Comparison of ENCODE assay signal across 8 cellular contexts in genomic region chr4:74109116-74109791, GRCh38. TPM values are rescaled to one million over a fixed set of nuclear protein-coding genes. Genes with fewer than 3 reads are reported as not detected.
DNase-seq lines count a peak whose midpoint lies in the region; ATAC-seq and TF ChIP-seq lines count a peak whose summit lies in the region.

No MANE protein-coding gene starts in this region.

- peak; percentile 96 for DNase-seq in LHCN-M2 (ENCODE audit: low read depth)
- DNase-seq in MCF 10A (ENCODE audit: unreplicated experiment), result peak; percentile 96
- peak; percentile 93 for DNase-seq in kidney glomerular epithelial cell (lab: John Stamatoyannopoulos, UW)
- peak; percentile 36 to 47 for DNase-seq in thyroid gland
- no peak for DNase-seq in medulla oblongata (ENCODE audit: extremely low spot score)
- DNase-seq in Karpas-422, result no peak
- DNase-seq in SKM-1 (lab: John Stamatoyannopoulos, UW; ENCODE audit: unreplicated experiment), result no peak

- no peak overlapping the region for H3K4me2 ChIP-seq in Karpas-422 (ENCODE audit: low read depth, low read length, poor library complexity, severe bottlenecking)

- TF ChIP-seq POLR2A in thyroid gland (IDR thresholded peaks at IDR 0.05), result no peak

- ATAC-seq in HG02571 (IDR thresholded peaks at IDR 0.05; ENCODE audit: unreplicated experiment), result no peak

- H3K9ac ChIP-seq in Karpas-422 (ENCODE audit: low read length), result no peak overlapping the region

- no peaks in the 10 kb centered on the region for H3K9me3 ChIP-seq in thyroid gland
- no peaks in the 10 kb centered on the region for H3K9me3 ChIP-seq in Karpas-422 (ENCODE audit: low read length)

- peak overlapping the region; percentile 96 for H3K27ac Mint-ChIP-seq in MCF 10A (ENCODE audit: low read depth, unreplicated experiment)

- BruUV-seq in MCF 10A (replicated peaks; lab: Mats Ljungman, UMichigan), result no TSS peak

- H3K4me3 ChIP-seq in thyroid gland (replicated peaks in 1 of 3), result no peak overlapping the region
- no peak overlapping the region for H3K4me3 ChIP-seq in Karpas-422 (ENCODE audit: low read length)

- H3K27me3 ChIP-seq in thyroid gland, result no peaks in the 10 kb centered on the region
- no peaks in the 10 kb centered on the region for H3K27me3 ChIP-seq in Karpas-422 (ENCODE audit: low read length)

- no peaks in the 10 kb centered on the region for H3K9me3 Mint-ChIP-seq in MCF 10A (ENCODE audit: unreplicated experiment)

- no peaks in the 10 kb centered on the region for H3K36me3 Mint-ChIP-seq in MCF 10A (ENCODE audit: insufficient read depth, unreplicated experiment)

- 47 to 68% methylated on average over 3 of the region's 3 CpGs for WGBS in thyroid gland, 2 donors

- H3K4me1 Mint-ChIP-seq in MCF 10A (ENCODE audit: insufficient read depth, unreplicated experiment), result peaks cover 55% of the 10 kb centered on the region

- H3K4me3 Mint-ChIP-seq in MCF 10A (ENCODE audit: unreplicated experiment), result peak overlapping the region; percentile 14

- H3K4me1 ChIP-seq in thyroid gland (peaks cover 10 to 39% of the 10 kb centered on the region in 2 donors), Karpas-422 (ENCODE audit: low read length) (no peaks in the 10 kb centered on the region)

- no peak overlapping the region for H2AFZ ChIP-seq in Karpas-422 (ENCODE audit: low read length)

- POLR2A ChIA-PET in MCF 10A (lab: Yijun Ruan, JAX), result interaction anchor here (0.6 to 12.1 kb wide), 33 partner anchors 9 to 928 kb away, joined by 3 to 521 read pairs (median 4); partner anchors contain the start of genes AREG, CXCL1, CXCL2 and CXCL3

- H3K9me2 ChIP-seq in Karpas-422 (replicated peaks; ENCODE audit: insufficient read depth, low read length), result no peaks in the 10 kb centered on the region

- intact Hi-C loops in MCF 10A (cut with micrococcal nuclease), result loop anchor here (1.0 to 2.0 kb wide), 2 partner anchors 10 to 48 kb away; partner anchors contain the start of gene CXCL2
- intact Hi-C loops in thyroid gland (cut with DNase I), result no loop called here

- TF ChIP-seq CTCF in MCF 10A (IDR thresholded peaks at IDR 0.05; ENCODE audit: unreplicated experiment) (no peak), thyroid gland (IDR thresholded peaks at IDR 0.05) (no peak)

- H4K20me1 ChIP-seq in Karpas-422 (ENCODE audit: insufficient read depth, low read depth, low read length), result no peaks in the 10 kb centered on the region

- H3K27ac ChIP-seq in thyroid gland, result peak overlapping the region in 2 of 3 donors; percentile 45 to 74
- no peak overlapping the region for H3K27ac ChIP-seq in Karpas-422 (ENCODE audit: low read length)

- H3K79me2 ChIP-seq in Karpas-422 (ENCODE audit: low read length), result no peaks in the 10 kb centered on the region

- no peaks in the 10 kb centered on the region for H3K27me3 Mint-ChIP-seq in MCF 10A (ENCODE audit: insufficient read depth, unreplicated experiment)

- H3K36me3 ChIP-seq in thyroid gland (no peaks in the 10 kb centered on the region), Karpas-422 (ENCODE audit: insufficient read depth, low read length) (no peaks in the 10 kb centered on the region)

- CTCF ChIA-PET in MCF 10A (lab: Yijun Ruan, JAX), result interaction anchor here (0.6 to 5.5 kb wide), 7 partner anchors 9 to 402 kb away, joined by 3 to 52 read pairs (median 3); partner anchors contain the start of genes CXCL1 and CXCL2

RNA-seq across cellular contexts. Expression of gene CXCL2, which starts 10.3 kb away (rescaled TPM):
- total RNA-seq in LHCN-M2 (2014; rRNA removed) (7.3 and 9.9 TPM in 2 replicates), MCF 10A (2022) (62.3 and 76.2 TPM in 2 replicates), thyroid gland (1 to 10 TPM; 2.0 to 3.8 (median 2.5) TPM)
- 2.2 TPM for polyA plus RNA-seq in LHCN-M2 (2012)
- total RNA-seq in Karpas-422 (2014; rRNA removed; shearing (Covaris generic); ENCODE audit: low replicate concordance), result not detected in 2 replicates

RNA-seq across cellular contexts. Expression of gene MTHFD2L, which starts 48.7 kb away (rescaled TPM):
- 11.1 and 19.7 TPM in 2 replicates for total RNA-seq in LHCN-M2 (2014; rRNA removed)
- 3.2 TPM for polyA plus RNA-seq in LHCN-M2 (2012)
- total RNA-seq in MCF 10A (2022), result 110 and 113 TPM in 2 replicates
- total RNA-seq in thyroid gland, result 10 to 100 TPM; 22.3 to 30.8 (median 27.0) TPM
- 10.5 and 23.6 TPM in 2 replicates for total RNA-seq in Karpas-422 (2014; rRNA removed; shearing (Covaris generic); ENCODE audit: low replicate concordance)

Comparison
In these comparisons a context has a peak if more than half of its experiments do, and no peak if none do; other contexts are left out.
1. DNase-seq: peak in LHCN-M2 (single experiment), MCF 10A (single experiment), kidney glomerular epithelial cell (single experiment) and thyroid gland (2 of 2); none in medulla oblongata (single experiment), Karpas-422 (single experiment) and SKM-1 (single experiment).